In genomic region chr21:26003428-26003827, GRCh38 we compare ENCODE assay signal across 23 cellular contexts.
DNase-seq lines count a peak whose midpoint lies in the region; TF ChIP-seq lines count a peak whose summit lies in the region.
"Had no signal": no experiment of that assay in that cellular context is flagged by ENCODE, and none has a peak within 500 bp of the region (broad histone marks: within the 10 kb centered on the region; RNA-seq: fewer than 3 reads in every experiment).

No MANE protein-coding gene starts in this region.

- POLR2A ChIA-PET in MCF 10A (lab: Yijun Ruan, JAX), result no interaction called here

- peak overlapping the region; percentile 23 for H3K27ac Mint-ChIP-seq in MCF 10A (ENCODE audit: low read depth, unreplicated experiment)
- H3K27ac Mint-ChIP-seq in mesothelial cell of epicardium, result peak overlapping the region; percentile 73
- H3K27ac Mint-ChIP-seq: HFFc6 had no signal

- no peaks in the 10 kb centered on the region for H3K27me3 ChIP-seq in breast epithelium
- H3K27me3 ChIP-seq: SJCRH30 had no signal

- H3K36me3 Mint-ChIP-seq in MCF 10A (ENCODE audit: insufficient read depth, unreplicated experiment) (peaks cover 47% of the 10 kb centered on the region), mesothelial cell of epicardium (peaks cover 9% of the 10 kb centered on the region)

- TF ChIP-seq CTCF in MCF 10A (IDR thresholded peaks at IDR 0.05; ENCODE audit: unreplicated experiment) (no peak), breast epithelium (IDR thresholded peaks at IDR 0.05) (no peak), mesothelial cell of epicardium (IDR thresholded peaks at IDR 0.05; ENCODE audit: unreplicated experiment) (no peak)

- BruUV-seq in MCF 10A (replicated peaks; lab: Mats Ljungman, UMichigan), result no TSS peak

- H3K36me3 ChIP-seq in breast epithelium, result no peaks in the 10 kb centered on the region

- intact Hi-C loops in MCF 10A (cut with micrococcal nuclease), result no loop called here
- intact Hi-C loops in breast epithelium (cut with DNase I; ENCODE audit: low total_unique reads), result no loop called here

- H3K4me3 ChIP-seq in breast epithelium, result no peak overlapping the region
- H3K4me3 ChIP-seq: PC-9, SJCRH30 had no signal

- H3K4me3 Mint-ChIP-seq in MCF 10A (ENCODE audit: unreplicated experiment) (no peak overlapping the region), mesothelial cell of epicardium (no peak overlapping the region)
- H3K4me3 Mint-ChIP-seq: HFFc6 had no signal

- CTCF ChIA-PET in MCF 10A (lab: Yijun Ruan, JAX), result no interaction called here

- H3K9me3 Mint-ChIP-seq in MCF 10A (ENCODE audit: unreplicated experiment) (no peaks in the 10 kb centered on the region), mesothelial cell of epicardium (no peaks in the 10 kb centered on the region)
- H3K9me3 Mint-ChIP-seq: HFFc6 had no signal

- no peaks in the 10 kb centered on the region for H3K27me3 Mint-ChIP-seq in MCF 10A (ENCODE audit: insufficient read depth, unreplicated experiment)
- H3K27me3 Mint-ChIP-seq in mesothelial cell of epicardium (ENCODE audit: low read depth), result no peaks in the 10 kb centered on the region

- H3K4me1 ChIP-seq in breast epithelium, result no peaks in the 10 kb centered on the region

- H3K27ac ChIP-seq in breast epithelium, result no peak overlapping the region
- peak overlapping the region; percentile 2 for H3K27ac ChIP-seq in cingulate gyrus (ENCODE audit: low read depth, low read length)
- H3K27ac ChIP-seq: PC-9, SJCRH30 had no signal

- DNase-seq in MCF 10A (ENCODE audit: unreplicated experiment), result no peak
- DNase-seq in breast epithelium (ENCODE audit: low spot score in 2 of 2), result no peak
- DNase-seq in mesothelial cell of epicardium (ENCODE audit: low spot score in 2 of 2, unreplicated experiment in 2 of 2), result no peak
- no peak for DNase-seq in NCI-H446 (lab: John Stamatoyannopoulos, UW)
- no peak for DNase-seq in mesenteric fat pad (ENCODE audit: low spot score)
- no peak for DNase-seq in stimulated activated CD4-positive, alpha-beta T cell treated with anti-CD3 and anti-CD28 coated beads, Interleukin-1b, Interleukin-23, amount 100 ng/mL, for 48 hours
- DNase-seq in stimulated activated naive CD4-positive, alpha-beta T cell (lab: John Stamatoyannopoulos, UW), result no peak
- DNase-seq: DMS153, DND-41, H7, HFFc6, KG1, MM.1S, NCI-H1048, NCI-H1417 treated with DMSO at 0.1 percent for 48 hours, NCI-H1694 treated with DMSO at 0.1 percent for 48 hours, NCI-H2081, NCI-H2171, NCI-H226, NCI-H510A treated with DMSO at 0.1 percent for 48 hours, PC-9, SJCRH30 had no signal

- no peak for TF ChIP-seq POLR2A in breast epithelium (IDR thresholded peaks at IDR 0.05)

- H3K9me3 ChIP-seq in breast epithelium, result no peaks in the 10 kb centered on the region
- H3K9me3 ChIP-seq: SJCRH30 had no signal

- H3K4me1 Mint-ChIP-seq in MCF 10A (ENCODE audit: insufficient read depth, unreplicated experiment) (no peaks in the 10 kb centered on the region), mesothelial cell of epicardium (peaks cover 18% of the 10 kb centered on the region)
